23 cellular contexts compared by ENCODE assay signal in the genomic region with DNA sequence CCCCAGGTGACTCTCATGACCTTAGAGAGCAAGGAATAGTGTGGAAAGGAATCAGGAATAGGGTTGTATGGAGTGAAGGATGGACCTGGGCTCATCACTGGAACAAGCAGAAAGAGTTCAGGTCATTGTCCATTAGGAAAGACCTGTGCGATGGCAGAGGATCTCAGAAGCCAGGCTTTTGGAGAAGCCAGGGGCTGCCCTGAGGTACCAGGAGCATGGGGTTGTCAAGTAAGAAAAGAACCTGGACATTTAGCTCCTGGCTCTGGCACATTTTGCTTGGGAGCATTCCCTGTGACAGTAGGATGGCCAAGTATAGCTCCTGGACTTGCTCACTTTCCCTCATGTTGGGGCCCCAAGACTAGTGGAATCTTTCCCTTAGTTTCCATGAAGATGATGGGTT.
"Had no signal": no experiment of that assay in that cellular context is flagged by ENCODE, and none has a peak within 500 bp of the region (broad histone marks: within the 10 kb centered on the region; RNA-seq: fewer than 3 reads in every experiment).

No MANE protein-coding gene starts in this region.

- H3K4me3 ChIP-seq: SJSA1, SK-N-MC had no signal

- FAIRE-seq: HepG2, RCC 7860 had no signal

- H3K27me3 ChIP-seq: SJSA1 had no signal

- H3K27ac ChIP-seq: SJSA1, SK-N-MC had no signal

- H3K9me3 ChIP-seq: SJSA1 had no signal

- H3K36me3 ChIP-seq: SJSA1 had no signal

- ATAC-seq: HepG2 had no signal

- H3K4me1 ChIP-seq: SJSA1 had no signal

- DNase-seq: IMR-90, Karpas-422, KG1, MM.1S, NCI-H1092 treated with DMSO at 0.1 percent for 48 hours, NCI-H1436, NCI-H187, NCI-H2029, NCI-H2081 treated with DMSO at 0.1 percent for 48 hours, NCI-H2171, NCI-H226, NCI-H446, NCI-H510A, NCI-H524 treated with DMSO at 0.1 percent for 48 hours, NCI-H69, NCI-H774, Right ventricle myocardium superior, RPMI8226, SIG-M5 had no signal
